7 cellular contexts compared by ENCODE assay signal in the genomic region with DNA sequence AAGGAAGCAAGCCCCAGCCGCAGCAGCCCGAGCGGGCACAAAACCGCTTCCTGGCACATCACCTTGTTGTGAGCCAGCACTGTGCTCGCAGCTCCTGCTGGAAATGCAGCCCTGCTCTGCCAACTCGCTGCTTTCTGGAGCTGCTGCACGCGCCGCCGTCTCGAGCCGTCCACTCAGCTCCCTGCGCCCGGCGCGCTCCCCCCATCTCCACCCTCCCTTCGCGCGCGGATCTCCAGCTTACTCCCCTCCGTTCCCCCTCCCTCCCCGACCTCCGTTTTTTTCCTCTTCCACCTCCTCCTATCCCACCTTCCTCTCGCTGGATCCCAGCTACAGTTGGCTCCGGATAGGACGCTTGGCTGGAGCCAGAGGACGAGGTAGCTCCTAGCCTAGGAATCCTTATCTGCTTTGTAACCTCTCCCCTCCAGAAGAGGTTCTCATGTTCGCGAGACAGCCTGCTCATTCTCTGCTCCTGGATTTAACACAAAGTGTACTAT. TPM values are rescaled to one million over a fixed set of nuclear protein-coding genes. Genes with fewer than 3 reads are reported as not detected.
A peak's percentile ranks its signal among the peaks of the same experiment; 100 is the strongest.
DNase-seq lines count a peak whose midpoint lies in the region; ATAC-seq and TF ChIP-seq lines count a peak whose summit lies in the region.

Gene SPOCK3 (minus strand): TSS at position 107 of the 494 bp plus-strand sequence.

- under 1% methylated on average over 29 of the region's 29 CpGs for WGBS in mesenchymal stem cell
- 1 to 2% methylated on average over 29 of the region's 29 CpGs for WGBS in thyroid gland, 2 donors

- H2BK5ac ChIP-seq in mesenchymal stem cell (ENCODE audit: low read depth, low read length, poor library complexity, severe bottlenecking) = no peak within 1 kb of the TSS

- no peaks in the 10 kb centered on the region for H3K4me1 ChIP-seq in RWPE2 (ENCODE audit: insufficient read depth, poor library complexity, severe bottlenecking)
- H3K4me1 ChIP-seq in mesenchymal stem cell (ENCODE audit: control insufficient read depth, insufficient read depth, low read depth, low read length) = peaks cover 4% of the 10 kb centered on the region
- peaks cover 5 to 11% of the 10 kb centered on the region in 2 donors for H3K4me1 ChIP-seq in thyroid gland

- H3K23ac ChIP-seq in mesenchymal stem cell (ENCODE audit: low read length in 2 of 2) = peak within 1 kb of the TSS in 1 of 2 experiments; percentile 10

- no peak within 1 kb of the TSS for H2AK5ac ChIP-seq in mesenchymal stem cell (ENCODE audit: low read length, severe bottlenecking)

- TF ChIP-seq CTCF in GM12865 (IDR thresholded peaks at IDR 0.05; ENCODE audit: insufficient read depth, low read depth, low read length, missing control alignments) (no peak), RWPE2 (IDR thresholded peaks at IDR 0.05; ENCODE audit: poor library complexity, severe bottlenecking) (no peak), epithelial cell of esophagus (IDR thresholded peaks at IDR 0.05; ENCODE audit: insufficient read depth, low read depth, low read length, missing control alignments) (no peak), thyroid gland (IDR thresholded peaks at IDR 0.05) (no peak)

- no peak within 1 kb of the TSS for H3K4ac ChIP-seq in mesenchymal stem cell (ENCODE audit: low read depth in 1 of 2, low read length in 2 of 2)

- peak within 1 kb of the TSS in 1 of 2 experiments; percentile 28 for H3K18ac ChIP-seq in mesenchymal stem cell (ENCODE audit: low read depth in 1 of 2, low read length in 2 of 2)

- H3K27ac ChIP-seq in RWPE2 (ENCODE audit: poor library complexity, severe bottlenecking) (no peak within 1 kb of the TSS), mesenchymal stem cell (ENCODE audit: low read length, poor library complexity, severe bottlenecking) (no peak within 1 kb of the TSS), thyroid gland (no peak within 1 kb of the TSS)

- peak; percentile 39 for ATAC-seq in HG02885 (IDR thresholded peaks at IDR 0.05; ENCODE audit: poor library complexity, unreplicated experiment)
- ATAC-seq in RWPE2 (ENCODE audit: low read depth) = peak; percentile 94
- no peak for ATAC-seq in HG02970 (IDR thresholded peaks at IDR 0.05; ENCODE audit: low FRiP score, unreplicated experiment)

- H2BK120ac ChIP-seq in mesenchymal stem cell (ENCODE audit: low read depth, low read length) = no peak within 1 kb of the TSS

- H3K36me3 ChIP-seq in RWPE2 (ENCODE audit: low read depth) (no peaks in the 10 kb centered on the region), mesenchymal stem cell (ENCODE audit: control insufficient read depth in 1 of 2, insufficient read depth in 2 of 2, low read depth in 1 of 2, low read length in 2 of 2) (no peaks in the 10 kb centered on the region), thyroid gland (no peaks in the 10 kb centered on the region)

- no peak for TF ChIP-seq POLR2A in thyroid gland (IDR thresholded peaks at IDR 0.05)

- peaks cover 22% of the 10 kb centered on the region for H3K27me3 ChIP-seq in RWPE2 (ENCODE audit: insufficient read depth, poor library complexity, severe bottlenecking)
- H3K27me3 ChIP-seq in mesenchymal stem cell (ENCODE audit: control insufficient read depth in 1 of 2, insufficient read depth in 1 of 2, low read length in 2 of 2) = peaks cover 0 to 42% of the 10 kb centered on the region in 2 experiments
- no peaks in the 10 kb centered on the region for H3K27me3 ChIP-seq in thyroid gland

- H2AFZ ChIP-seq in mesenchymal stem cell (ENCODE audit: low read depth, low read length) = peak within 1 kb of the TSS; percentile 85

- H3K14ac ChIP-seq in mesenchymal stem cell (ENCODE audit: low read length in 2 of 2) = peak within 1 kb of the TSS in 1 of 2 experiments; percentile 12

- H4K91ac ChIP-seq in mesenchymal stem cell (ENCODE audit: low read length) = no peak within 1 kb of the TSS

- H3K4me3 ChIP-seq in GM12865 (ENCODE audit: low read depth, low read length) (peak within 1 kb of the TSS; percentile 83), RWPE2 (ENCODE audit: severe bottlenecking) (peak within 1 kb of the TSS; percentile 35), epithelial cell of esophagus (ENCODE audit: low read length) (peak within 1 kb of the TSS; percentile 68), mesenchymal stem cell (ENCODE audit: insufficient read depth in 1 of 2, low read depth in 1 of 2, low read length in 2 of 2) (peak within 1 kb of the TSS; percentile 60 to 74), thyroid gland (replicated peaks in 1 of 3) (no peak within 1 kb of the TSS)

- H2BK12ac ChIP-seq in mesenchymal stem cell (ENCODE audit: low read length in 2 of 2) = no peak within 1 kb of the TSS

- no peak within 1 kb of the TSS for H2BK15ac ChIP-seq in mesenchymal stem cell (ENCODE audit: low read depth, poor library complexity, severe bottlenecking)

- H4K8ac ChIP-seq in mesenchymal stem cell (ENCODE audit: low read length) = no peak within 1 kb of the TSS

- no peaks in the 10 kb centered on the region for H3K9me3 ChIP-seq in RWPE2 (ENCODE audit: severe bottlenecking)
- no peaks in the 10 kb centered on the region for H3K9me3 ChIP-seq in mesenchymal stem cell (ENCODE audit: control insufficient read depth, low read length)
- no peaks in the 10 kb centered on the region for H3K9me3 ChIP-seq in thyroid gland

- intact Hi-C loops in thyroid gland (cut with DNase I) = no loop called here

- peak; percentile 45 for DNase-seq in GM12865 (ENCODE audit: low read depth)
- DNase-seq in RWPE2 (ENCODE audit: low spot score) = peak; percentile 52
- peak; percentile 69 for DNase-seq in epithelial cell of esophagus (ENCODE audit: low read depth)
- DNase-seq in mesenchymal stem cell = peak; percentile 44
- peak; percentile 5 to 24 for DNase-seq in thyroid gland

- no peaks in the 10 kb centered on the region for H3K79me1 ChIP-seq in mesenchymal stem cell (replicated peaks; ENCODE audit: low read length, poor library complexity, severe bottlenecking)

- peak within 1 kb of the TSS; percentile 90 for H3K4me2 ChIP-seq in mesenchymal stem cell (ENCODE audit: low read length, poor library complexity, severe bottlenecking)

- H3K9ac ChIP-seq in mesenchymal stem cell (ENCODE audit: low read length) = no peak within 1 kb of the TSS

RNA-seq across cellular contexts. Expression of gene SPOCK3, which starts in this region (rescaled TPM):
- 0.11 TPM for polyA plus RNA-seq in mesenchymal stem cell (2013, experiment 1 of 2)
- 0.04 TPM for polyA plus RNA-seq in mesenchymal stem cell (2013, experiment 2 of 2)
- not detected for total RNA-seq in thyroid gland

Comparison
In these comparisons a context has a peak if more than half of its experiments do, and no peak if none do; other contexts are left out.
1. Peak in DNase-seq in thyroid gland; RNA of the gene not detected or under 1 TPM.
2. DNase-seq: peak in every context shown above with its lines; median percentile 69 in epithelial cell of esophagus; 52 in RWPE2; 45 in GM12865; 44 in mesenchymal stem cell; 14 in thyroid gland.
3. H3K4me3 ChIP-seq: peak in GM12865 (single experiment), RWPE2 (single experiment), epithelial cell of esophagus (single experiment) and mesenchymal stem cell (2 of 2); none in thyroid gland (0 of 3).